In genomic region chr6:4776967-4777925, GRCh38 we compare ENCODE assay signal across 8 cellular contexts. TPM values are rescaled to one million over a fixed set of nuclear protein-coding genes. Genes with fewer than 3 reads are reported as not detected.
DNase-seq lines count a peak whose midpoint lies in the region; ATAC-seq and TF ChIP-seq lines count a peak whose summit lies in the region.

No MANE protein-coding gene starts in this region.

- peaks cover 6% of the 10 kb centered on the region; the same call in 1 of the 2 replicates for H3K4me1 ChIP-seq in PC-3 (ENCODE audit: insufficient read depth, low read length)
- H3K4me1 ChIP-seq in ascending aorta = peaks cover 5 to 9% of the 10 kb centered on the region in 2 donors
- H3K4me1 ChIP-seq in iPS-20b (ENCODE audit: insufficient read depth, low read length) = peaks cover 24% of the 10 kb centered on the region; the same call in 1 of the 2 replicates

- H3K9ac ChIP-seq in PC-3 (ENCODE audit: low read length) = peak overlapping the region; percentile 54
- H3K9ac ChIP-seq in iPS-20b (ENCODE audit: low read depth, low read length) = peak overlapping the region; percentile 25; the same call in 1 of the 2 replicates

- ATAC-seq in GM18867 (IDR thresholded peaks at IDR 0.05; ENCODE audit: unreplicated experiment) (peak; percentile 23), PC-3 (no peak), HG02840 (IDR thresholded peaks at IDR 0.05; ENCODE audit: low FRiP score, unreplicated experiment) (no peak)

- H3F3A ChIP-seq in PC-3 (ENCODE audit: low read length, unreplicated experiment) = no peaks in the 10 kb centered on the region

- H3K4me3 ChIP-seq in PC-3 (ENCODE audit: low read length) = peak overlapping the region; percentile 74
- H3K4me3 ChIP-seq in ascending aorta = peak overlapping the region; percentile 93 to 97
- peak overlapping the region; percentile 75 for H3K4me3 ChIP-seq in iPS-20b (ENCODE audit: low read length)

- H3K9me3 ChIP-seq in PC-3 (ENCODE audit: low read length) (peaks cover 8% of the 10 kb centered on the region), ascending aorta (no peaks in the 10 kb centered on the region), iPS-20b (ENCODE audit: insufficient read depth, low read depth, low read length) (peaks cover 3% of the 10 kb centered on the region; the same call in 1 of the 2 replicates)

- H2AFZ ChIP-seq in PC-3 (ENCODE audit: low read length) = no peak overlapping the region

- intact Hi-C loops in PC-3 (cut with micrococcal nuclease) (loop anchor here (1.0 to 10.0 kb wide), 4 partner anchors 130 to 462 kb away; no protein-coding TSS in a partner anchor), ascending aorta (cut with DNase I) (loop anchor here (1.0 to 5.0 kb wide), 7 partner anchors 115 to 756 kb away; a partner anchor contains a TSS)

- no peak for TF ChIP-seq CTCF in PC-3 (conservative IDR thresholded peaks at IDR 0.05; ENCODE audit: low read depth, low read length)
- no peak for TF ChIP-seq CTCF in ascending aorta (IDR thresholded peaks at IDR 0.05)

- no peak overlapping the region for H3K27ac ChIP-seq in PC-3 (ENCODE audit: low read length)
- H3K27ac ChIP-seq in ascending aorta = peak overlapping the region in 1 of 2 donors; percentile 83
- H3K27ac ChIP-seq in iPS-20b (ENCODE audit: low read length) = no peak overlapping the region

- H3K36me3 ChIP-seq in PC-3 (ENCODE audit: low read depth, low read length) = peaks cover 10% of the 10 kb centered on the region; the same call in 1 of the 2 replicates
- H3K36me3 ChIP-seq in ascending aorta = no peaks in the 10 kb centered on the region
- H3K36me3 ChIP-seq in iPS-20b (ENCODE audit: insufficient read depth, low read depth, low read length) = no peaks in the 10 kb centered on the region

- BruUV-seq in PC-3 (replicated peaks; lab: Mats Ljungman, UMichigan) = TSS peak; percentile 36

- DNase-seq in AG08395 (ENCODE audit: low spot score) = peak; percentile 25
- peak; percentile 54 for DNase-seq in PC-3
- DNase-seq in ascending aorta (ENCODE audit: low spot score in 2 of 2) = no peak
- peak; percentile 30 to 41 for DNase-seq in stimulated activated CD4-positive, alpha-beta T cell treated with anti-CD3 and anti-CD28 coated beads, Interleukin-2, amount 100 ng/mL, for 24 hours
- no peak for DNase-seq in epidermal melanocyte (ENCODE audit: insufficient read length, low spot score)

- CTCF ChIA-PET in PC-3 (lab: Charles Lee) = interaction anchor here (0.6 kb wide), 1 partner anchor 72 kb away, joined by 4 read pairs; no protein-coding TSS in a partner anchor

- H3K4me2 ChIP-seq in PC-3 (ENCODE audit: low read length) = peak overlapping the region; percentile 84

- peaks cover 52% of the 10 kb centered on the region for H3K79me2 ChIP-seq in PC-3 (ENCODE audit: low read length)

- H3K27me3 ChIP-seq in PC-3 (ENCODE audit: low read length) (no peaks in the 10 kb centered on the region), ascending aorta (no peaks in the 10 kb centered on the region), iPS-20b (ENCODE audit: insufficient read depth, low read length) (peaks cover 51% of the 10 kb centered on the region)

- no peaks in the 10 kb centered on the region for H3K9me2 ChIP-seq in PC-3 (replicated peaks; ENCODE audit: low read length)

- peaks cover 30% of the 10 kb centered on the region for H4K20me1 ChIP-seq in PC-3 (ENCODE audit: low read length)

- POLR2A ChIA-PET in PC-3 (lab: Charles Lee; ENCODE audit: unreplicated experiment) = no interaction called here

RNA-seq across cellular contexts. Expression of gene CDYL, which starts 1.0 kb away (rescaled TPM):
- total RNA-seq in PC-3 (2014; rRNA removed) (34.4 and 38.4 TPM in 2 replicates), ascending aorta (73.7 TPM)

Comparison
In these comparisons a context has a peak if more than half of its experiments do, and no peak if none do; other contexts are left out.
1. DNase-seq: peak in AG08395 (single experiment), PC-3 (single experiment) and stimulated activated CD4-positive, alpha-beta T cell treated with anti-CD3 and anti-CD28 coated beads, Interleukin-2, amount 100 ng/mL, for 24 hours (2 of 2); none in ascending aorta (0 of 2) and epidermal melanocyte (single experiment).
2. Peak in every context shown above with its lines, with median percentiles within 50 percentile points of each other: H3K4me3 ChIP-seq.